ENCODE assay signal across 8 cellular contexts in genomic region chr20:5608448-5609161, GRCh38. TPM values are rescaled to one million over a fixed set of nuclear protein-coding genes. Genes with fewer than 3 reads are reported as not detected.
A peak's percentile ranks its signal among the peaks of the same experiment; 100 is the strongest.
DNase-seq lines count a peak whose midpoint lies in the region; ATAC-seq and TF ChIP-seq lines count a peak whose summit lies in the region.

No MANE protein-coding gene starts in this region.

- H3K79me2 ChIP-seq in MM.1S (ENCODE audit: low read length), result peaks cover 68% of the 10 kb centered on the region

- CTCF ChIA-PET in CD8-positive, alpha-beta T cell (lab: Charles Lee), result interaction anchor here (0.6 to 1.2 kb wide), 3 partner anchors 12 to 79 kb away, joined by 3 to 5 read pairs (median 3); no protein-coding TSS in a partner anchor

- no peaks in the 10 kb centered on the region for H3K36me3 ChIP-seq in CD8-positive, alpha-beta T cell (ENCODE audit: insufficient read depth, low read length)
- H3K36me3 ChIP-seq in MM.1S (replicated peaks; ENCODE audit: insufficient read depth, low read length) (no peaks in the 10 kb centered on the region), mucosa of rectum (ENCODE audit: control insufficient read depth in 2 of 2, insufficient read depth in 2 of 2, low read length in 2 of 2) (no peaks in the 10 kb centered on the region)

- H3K9me3 Mint-ChIP-seq in CD8-positive, alpha-beta T cell, result no peaks in the 10 kb centered on the region

- TF ChIP-seq CTCF in CD8-positive, alpha-beta T cell (IDR thresholded peaks at IDR 0.05), result no peak
- no peak for TF ChIP-seq CTCF in MM.1S (IDR thresholded peaks at IDR 0.05; ENCODE audit: low read length)

- H3K27ac Mint-ChIP-seq in CD8-positive, alpha-beta T cell, result peak overlapping the region; percentile 99

- H3K9me2 ChIP-seq in MM.1S (replicated peaks; ENCODE audit: insufficient read depth, low read length), result no peaks in the 10 kb centered on the region

- peaks cover 55% of the 10 kb centered on the region for H3K4me1 Mint-ChIP-seq in CD8-positive, alpha-beta T cell (ENCODE audit: low read depth)

- H3K27me3 ChIP-seq in CD8-positive, alpha-beta T cell (ENCODE audit: insufficient read depth, low read length), result no peaks in the 10 kb centered on the region
- H3K27me3 ChIP-seq in MM.1S (replicated peaks; ENCODE audit: insufficient read depth, low read length), result no peaks in the 10 kb centered on the region
- H3K27me3 ChIP-seq in mucosa of rectum (ENCODE audit: control insufficient read depth in 2 of 2, insufficient read depth in 2 of 2, low read length in 2 of 2), result no peaks in the 10 kb centered on the region

- DNase-seq in CD8-positive, alpha-beta T cell, result no peak
- no peak for DNase-seq in MM.1S
- DNase-seq in astrocyte of the hippocampus (ENCODE audit: low read depth, low spot score), result peak; percentile 49
- DNase-seq in islet precursor cell, result no peak
- DNase-seq in nucleus accumbens (lab: John Stamatoyannopoulos, UW), result no peak

- no peak overlapping the region for H2AFZ ChIP-seq in MM.1S (ENCODE audit: low read length)

- no peaks in the 10 kb centered on the region for H3K9me3 ChIP-seq in CD8-positive, alpha-beta T cell (ENCODE audit: low read length)
- H3K9me3 ChIP-seq in MM.1S (replicated peaks; ENCODE audit: insufficient read depth, low read length) (no peaks in the 10 kb centered on the region), mucosa of rectum (ENCODE audit: control insufficient read depth in 2 of 2, low read length in 2 of 2) (no peaks in the 10 kb centered on the region)

- no peaks in the 10 kb centered on the region for H4K20me1 ChIP-seq in MM.1S (ENCODE audit: insufficient read depth, low read length)

- peak overlapping the region; percentile 98 for H3K4me3 Mint-ChIP-seq in CD8-positive, alpha-beta T cell

- H3F3A ChIP-seq in MM.1S (ENCODE audit: insufficient read depth, low read length), result peaks cover 42% of the 10 kb centered on the region

- H3K27me3 Mint-ChIP-seq in CD8-positive, alpha-beta T cell (ENCODE audit: low read depth), result no peaks in the 10 kb centered on the region

- peak overlapping the region; percentile 98 for H3K9ac ChIP-seq in MM.1S (ENCODE audit: low read length)
- peak overlapping the region; percentile 95 to 97 for H3K9ac ChIP-seq in mucosa of rectum (ENCODE audit: low read depth in 1 of 2, low read length in 2 of 2)

- H3K27ac ChIP-seq in CD8-positive, alpha-beta T cell (ENCODE audit: low read depth, low read length), result peak overlapping the region; percentile 96
- peak overlapping the region; percentile 98; the same call in 1 of the 2 replicates for H3K27ac ChIP-seq in MM.1S (ENCODE audit: low read length)
- peak overlapping the region; percentile 87 to 95 for H3K27ac ChIP-seq in mucosa of rectum (ENCODE audit: low read depth in 2 of 2, low read length in 2 of 2)

- H3K4me2 ChIP-seq in MM.1S (ENCODE audit: low read depth, low read length), result peak overlapping the region; percentile 94

- peak overlapping the region; percentile 59 for H3K4me3 ChIP-seq in CD8-positive, alpha-beta T cell (ENCODE audit: low read depth, low read length)
- H3K4me3 ChIP-seq in MM.1S (ENCODE audit: low read length) (peak overlapping the region; percentile 99), mucosa of rectum (ENCODE audit: low read length in 2 of 2) (peak overlapping the region; percentile 80 to 97)

- intact Hi-C loops in CD8-positive, alpha-beta T cell (cut with DNase I, micrococcal nuclease), result loop anchor here (5.0 kb wide), 2 partner anchors 36 to 81 kb away; no protein-coding TSS in a partner anchor

- H3K4me1 ChIP-seq in CD8-positive, alpha-beta T cell (ENCODE audit: insufficient read depth, low read length), result peaks cover 42% of the 10 kb centered on the region
- H3K4me1 ChIP-seq in MM.1S (ENCODE audit: low read length) (peaks cover 18% of the 10 kb centered on the region), mucosa of rectum (ENCODE audit: control insufficient read depth in 2 of 2, insufficient read depth in 2 of 2, low read length in 2 of 2) (peaks cover 12 to 33% of the 10 kb centered on the region in 2 donors)

- ATAC-seq in CD8-positive, alpha-beta T cell, result no peak
- ATAC-seq in HG03097 (IDR thresholded peaks at IDR 0.05; ENCODE audit: low FRiP score, unreplicated experiment), result no peak
- ATAC-seq in HG02763 (IDR thresholded peaks at IDR 0.05; ENCODE audit: unreplicated experiment), result no peak

- POLR2A ChIA-PET in CD8-positive, alpha-beta T cell (lab: Charles Lee), result interaction anchor here (0.9 to 1.2 kb wide), 3 partner anchors 10 to 48 kb away, joined by 3 to 4 read pairs (median 3); no protein-coding TSS in a partner anchor

- peaks cover 33% of the 10 kb centered on the region for H3K36me3 Mint-ChIP-seq in CD8-positive, alpha-beta T cell

RNA-seq across cellular contexts. Expression of gene GPCPD1, which starts 2.2 kb away (rescaled TPM):
- 100 to 1,000 TPM; 185 to 191 TPM for total RNA-seq in CD8-positive, alpha-beta T cell
